ENCODE assay signal across 8 cellular contexts in the genomic region with DNA sequence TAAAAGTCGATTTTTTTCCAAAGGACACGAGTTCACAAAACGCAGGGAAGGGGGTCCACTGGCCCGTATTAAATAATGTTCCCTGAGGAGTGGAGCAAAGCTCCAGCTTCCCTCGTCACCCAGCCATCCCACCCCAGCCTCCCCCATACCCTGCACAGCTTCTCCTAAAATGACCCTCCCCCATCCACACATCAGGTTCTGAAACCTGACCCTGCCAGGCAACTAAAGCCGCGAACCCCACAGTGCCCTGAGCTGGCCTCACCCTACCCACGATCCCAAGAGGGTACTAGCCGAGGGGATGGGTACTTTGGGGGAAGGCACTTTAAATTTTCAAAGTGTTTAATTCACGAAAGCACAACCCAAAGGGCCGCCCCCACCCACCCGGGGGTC. TPM values are rescaled to one million over a fixed set of nuclear protein-coding genes. Genes with fewer than 3 reads are reported as not detected.
DNase-seq lines count a peak whose midpoint lies in the region; ATAC-seq and TF ChIP-seq lines count a peak whose summit lies in the region.

No MANE protein-coding gene starts in this region.

- no peaks in the 10 kb centered on the region for H3K27me3 Mint-ChIP-seq in T-helper 17 cell

- in situ Hi-C loops in HAP-1 (cut with MboI; ENCODE audit: low sequenced_read_pairs), result loop anchor here (10.0 to 25.0 kb wide), 3 partner anchors 122 to 330 kb away; partner anchors contain the start of gene SAT1

- H3K36me3 Mint-ChIP-seq in T-helper 17 cell (ENCODE audit: low read depth), result no peaks in the 10 kb centered on the region

- H3K4me1 ChIP-seq in HAP-1, result peaks cover 15% of the 10 kb centered on the region
- H3K4me1 ChIP-seq in gastroesophageal sphincter, result peaks cover 0 to 15% (median 0%) of the 10 kb centered on the region in 3 donors
- no peaks in the 10 kb centered on the region for H3K4me1 ChIP-seq in rectal smooth muscle tissue (ENCODE audit: control insufficient read depth, insufficient read depth, low read length)

- H3K4me1 Mint-ChIP-seq in T-helper 17 cell, result peaks cover 5% of the 10 kb centered on the region

- peak overlapping the region; percentile 79 for H3K27ac Mint-ChIP-seq in T-helper 17 cell

- TF ChIP-seq CTCF in BJ (IDR thresholded peaks at IDR 0.05; ENCODE audit: insufficient read depth, low read depth, low read length) (no peak), gastroesophageal sphincter (IDR thresholded peaks at IDR 0.05) (no peak)

- H3K27ac ChIP-seq in gastroesophageal sphincter (peak overlapping the region; percentile 88 to 97 (median 90)), rectal smooth muscle tissue (ENCODE audit: low read depth, low read length) (peak overlapping the region; percentile 80)

- H3K9me3 ChIP-seq in HAP-1, result no peaks in the 10 kb centered on the region
- no peaks in the 10 kb centered on the region for H3K9me3 ChIP-seq in T-helper 17 cell (ENCODE audit: control insufficient read depth, low read length, poor library complexity, severe bottlenecking)
- H3K9me3 ChIP-seq in gastroesophageal sphincter, result no peaks in the 10 kb centered on the region

- CTCF ChIA-PET in BJ (lab: Yijun Ruan, JAX), result interaction anchor here (0.6 to 1.0 kb wide), 2 partner anchors 124 to 218 kb away, joined by 3 read pairs; partner anchors contain the start of gene SAT1

- no peak for TF ChIP-seq EP300 in gastroesophageal sphincter (IDR thresholded peaks at IDR 0.05)

- 29% methylated on average over 1 of the region's 12 CpGs; no CpG with 5 or more reads in 1 of the 2 donors for WGBS in gastroesophageal sphincter (ENCODE audit: low coverage in 1 of 2), 2 donors

- DNase-seq in BJ (ENCODE audit: low read depth) (no peak), HAP-1 (ENCODE audit: low spot score in 2 of 2) (peak in 1 of 2 experiments; percentile 57), T-helper 17 cell (peak in 1 of 3 donors; percentile 9), NCI-H128 (lab: John Stamatoyannopoulos, UW; ENCODE audit: unreplicated experiment) (no peak)
- no peak for DNase-seq in activated CD8-positive, alpha-beta memory T cell treated with anti-CD3 and anti-CD28 coated beads, Interleukin-2, amount 50 U/mL, for 4 hours
- no peak for DNase-seq in stimulated activated CD8-positive, alpha-beta memory T cell treated with anti-CD3 and anti-CD28 coated beads, Interleukin-4, amount 100 ng/mL, for 48 hours

- peak overlapping the region; percentile 27 for H3K9ac ChIP-seq in rectal smooth muscle tissue (ENCODE audit: low read length)

- H3K36me3 ChIP-seq in BJ (ENCODE audit: control insufficient read depth, insufficient read depth, low read length), result no peaks in the 10 kb centered on the region
- H3K36me3 ChIP-seq in HAP-1 (replicated peaks), result no peaks in the 10 kb centered on the region
- H3K36me3 ChIP-seq in gastroesophageal sphincter, result no peaks in the 10 kb centered on the region
- H3K36me3 ChIP-seq in rectal smooth muscle tissue (ENCODE audit: control insufficient read depth, insufficient read depth, low read length), result no peaks in the 10 kb centered on the region

- H3K4me3 Mint-ChIP-seq in T-helper 17 cell, result peak overlapping the region; percentile 77

- ATAC-seq in T-helper 17 cell (no peak), gastroesophageal sphincter (no peak)

- TF ChIP-seq POLR2A in gastroesophageal sphincter (IDR thresholded peaks at IDR 0.05), result no peak

- H3K4me3 ChIP-seq in BJ (ENCODE audit: low read depth, low read length) (peak overlapping the region; percentile 59), HAP-1 (peak overlapping the region; percentile 77), gastroesophageal sphincter (peak overlapping the region; percentile 65 to 84), rectal smooth muscle tissue (ENCODE audit: low read length) (peak overlapping the region; percentile 77)

- POLR2A ChIA-PET in BJ (lab: Charles Lee), result interaction anchor here (0.6 kb wide), 1 partner anchor 243 kb away, joined by 4 read pairs; the partner anchor contains the start of gene ZFX

- H3K27me3 ChIP-seq in BJ (ENCODE audit: control insufficient read depth, insufficient read depth, low read length), result no peaks in the 10 kb centered on the region
- H3K27me3 ChIP-seq in HAP-1 (ENCODE audit: low read depth), result no peaks in the 10 kb centered on the region
- no peaks in the 10 kb centered on the region for H3K27me3 ChIP-seq in gastroesophageal sphincter
- H3K27me3 ChIP-seq in rectal smooth muscle tissue (ENCODE audit: control insufficient read depth, insufficient read depth, low read length), result no peaks in the 10 kb centered on the region

RNA-seq across cellular contexts. Expression of gene APOO, which starts 0.6 kb away (rescaled TPM):
- 6.6 and 10.0 TPM in 2 replicates for polyA plus RNA-seq in BJ (2011; rRNA removed)
- polyA minus RNA-seq in BJ (2011; rRNA and poly(A)+ RNA removed), result 1.00 and 1.6 TPM in 2 replicates
- total RNA-seq in T-helper 17 cell (10 to 100 TPM; 10.9 to 14.9 TPM), gastroesophageal sphincter (10 to 100 TPM in 1 of 4 donors, 1 to 10 TPM in 3; 4.5 to 19.8 (median 8.7) TPM)

RNA-seq across cellular contexts. Expression of gene CXorf58, which starts 0.7 kb away (rescaled TPM):
- polyA plus RNA-seq in BJ (2011; rRNA removed), result not detected in 2 replicates
- polyA minus RNA-seq in BJ (2011; rRNA and poly(A)+ RNA removed), result not detected in 2 replicates
- total RNA-seq in T-helper 17 cell, result not detected
- under 1 TPM in 1 of 4 donors, not detected in 3; 0.15 TPM for total RNA-seq in gastroesophageal sphincter
